In genomic region chr4:8586671-8587468, GRCh38 we compare ENCODE assay signal across 15 cellular contexts. TPM values are rescaled to one million over a fixed set of nuclear protein-coding genes. Genes with fewer than 3 reads are reported as not detected.
DNase-seq lines count a peak whose midpoint lies in the region; ATAC-seq and TF ChIP-seq lines count a peak whose summit lies in the region.
"Had no signal": no experiment of that assay in that cellular context is flagged by ENCODE, and none has a peak within 500 bp of the region (broad histone marks: within the 10 kb centered on the region; RNA-seq: fewer than 3 reads in every experiment).

No MANE protein-coding gene starts in this region.

- ATAC-seq in activated CD4-positive, CD25-positive, alpha-beta regulatory T cell treated with anti-CD3 and anti-CD28 coated beads, Interleukin-2, amount 50 U/mL, for 24 hours, result no peak
- no peak for ATAC-seq in GM21786 (IDR thresholded peaks at IDR 0.05; ENCODE audit: unreplicated experiment)
- ATAC-seq: left colon had no signal

- 76% methylated on average over 30 of the region's 37 CpGs for WGBS in suprapubic skin

- H3K27me3 ChIP-seq in suprapubic skin, result peaks cover 80% of the 10 kb centered on the region
- H3K27me3 ChIP-seq: MG63 had no signal

- DNase-seq in activated CD4-positive, CD25-positive, alpha-beta regulatory T cell treated with anti-CD3 and anti-CD28 coated beads, Interleukin-2, amount 50 U/mL, for 72 hours, result peak; percentile 17
- DNase-seq in NB4 (ENCODE audit: low read depth), result no peak
- DNase-seq in epithelial cell of proximal tubule (ENCODE audit: low read depth), result no peak
- DNase-seq in suprapubic skin (ENCODE audit: low spot score in 2 of 2), result peak; percentile 41 to 74
- DNase-seq in NCI-H2081 treated with DMSO at 0.1 percent for 48 hours (lab: John Stamatoyannopoulos, UW), result no peak
- no peak for DNase-seq in NCI-H146 (lab: John Stamatoyannopoulos, UW)
- DNase-seq: effector CD4-positive, alpha-beta T cell; MG63; NCI-H446; trophoblast cell had no signal

- no peaks in the 10 kb centered on the region for H3K4me1 ChIP-seq in suprapubic skin

- H3K4me3 ChIP-seq in NB4 (ENCODE audit: low read depth, low read length) (no peak overlapping the region), epithelial cell of proximal tubule (ENCODE audit: low read depth, low read length) (no peak overlapping the region), suprapubic skin (no peak overlapping the region)
- H3K4me3 ChIP-seq: MG63 had no signal

- no peaks in the 10 kb centered on the region for H3K9me3 ChIP-seq in suprapubic skin
- H3K9me3 ChIP-seq: MG63, neutrophil had no signal

- no peak overlapping the region for H3K27ac ChIP-seq in suprapubic skin
- H3K27ac ChIP-seq: neutrophil had no signal

- H3K36me3 ChIP-seq in suprapubic skin, result no peaks in the 10 kb centered on the region
- H3K36me3 ChIP-seq: MG63, neutrophil had no signal

- TF ChIP-seq POLR2A in NB4 (IDR thresholded peaks at IDR 0.05; ENCODE audit: extremely low read depth, insufficient read length) (no peak), suprapubic skin (IDR thresholded peaks at IDR 0.05) (no peak)

- no peak for TF ChIP-seq EP300 in suprapubic skin (IDR thresholded peaks at IDR 0.05)

- TF ChIP-seq CTCF in NB4 (IDR thresholded peaks at IDR 0.05; ENCODE audit: low read depth, low read length) (peak; percentile 41), epithelial cell of proximal tubule (conservative IDR thresholded peaks at IDR 0.05; ENCODE audit: low read depth, low read length) (peak; percentile 54), suprapubic skin (IDR thresholded peaks at IDR 0.05) (no peak)

RNA-seq across cellular contexts. Expression of gene CPZ, which starts 5.7 kb away (rescaled TPM):
- total RNA-seq in epithelial cell of proximal tubule (0.86 and 2.0 TPM in 2 replicates), suprapubic skin (1 to 10 TPM in 3 of 4 donors, under 1 TPM in 1; 0.32 to 4.2 (median 2.1) TPM)

RNA-seq across cellular contexts. Expression of gene GPR78, which starts 6.7 kb away (rescaled TPM):
- total RNA-seq in epithelial cell of proximal tubule, result not detected in 2 replicates
- not detected for total RNA-seq in suprapubic skin
- total RNA-seq: Daoy had no signal

Comparison
In these comparisons a context has a peak if more than half of its experiments do, and no peak if none do; other contexts are left out.
1. DNase-seq: peak in activated CD4-positive, CD25-positive, alpha-beta regulatory T cell treated with anti-CD3 and anti-CD28 coated beads, Interleukin-2, amount 50 U/mL, for 72 hours (single experiment) and suprapubic skin (2 of 2); none in NB4 (single experiment), epithelial cell of proximal tubule (single experiment), NCI-H2081 treated with DMSO at 0.1 percent for 48 hours (single experiment) and NCI-H146 (single experiment).
2. CTCF ChIP-seq: peak in NB4 (single experiment) and epithelial cell of proximal tubule (single experiment); none in suprapubic skin (0 of 2).